13 cellular contexts compared by ENCODE assay signal in the genomic region with DNA sequence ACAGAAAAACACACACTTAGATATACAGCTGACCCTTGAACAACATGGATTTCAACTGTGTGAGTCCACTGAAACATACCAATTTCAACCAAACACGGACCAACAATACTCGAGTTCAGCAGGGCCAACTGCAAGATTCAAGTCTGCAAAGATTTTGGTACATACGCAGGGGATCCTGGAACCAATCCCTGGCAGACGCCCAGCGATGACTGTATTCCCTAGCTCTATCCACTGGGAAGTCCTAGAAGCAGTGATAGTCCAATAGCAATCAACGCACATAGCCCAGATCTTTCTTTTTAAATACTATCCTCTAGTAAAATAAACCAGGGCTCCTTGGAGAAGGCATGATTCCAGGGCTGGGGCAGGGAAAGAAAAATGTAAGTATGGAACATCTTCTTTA. TPM values are rescaled to one million over a fixed set of nuclear protein-coding genes. Genes with fewer than 3 reads are reported as not detected.
A peak's percentile ranks its signal among the peaks of the same experiment; 100 is the strongest.
DNase-seq lines count a peak whose midpoint lies in the region; ATAC-seq and TF ChIP-seq lines count a peak whose summit lies in the region.
"Had no signal": no experiment of that assay in that cellular context is flagged by ENCODE, and none has a peak within 500 bp of the region (broad histone marks: within the 10 kb centered on the region; RNA-seq: fewer than 3 reads in every experiment).

No MANE protein-coding gene starts in this region.

- H3K4me3 ChIP-seq in osteoblast (ENCODE audit: insufficient read depth, low read length) (no peak overlapping the region), aorta (ENCODE audit: low read length in 2 of 2) (no peak overlapping the region)
- H3K4me3 ChIP-seq: K562 had no signal

- H3K36me3 ChIP-seq in osteoblast (ENCODE audit: insufficient read depth, low read length) = peaks cover 21% of the 10 kb centered on the region
- H3K36me3 ChIP-seq in aorta (ENCODE audit: control insufficient read depth in 1 of 2, insufficient read depth in 2 of 2, low read length in 1 of 2) = peaks cover 4% of the 10 kb centered on the region in 2 donors

- H3K4me1 ChIP-seq in osteoblast (ENCODE audit: insufficient read depth, low read length) (no peaks in the 10 kb centered on the region), aorta (ENCODE audit: control insufficient read depth in 1 of 2, insufficient read depth in 2 of 2, low read length in 2 of 2) (peaks cover 0 to 8% of the 10 kb centered on the region in 2 donors)

- H3K9me3 ChIP-seq in osteoblast (ENCODE audit: low read depth, low read length) (no peaks in the 10 kb centered on the region), aorta (ENCODE audit: control insufficient read depth, low read length) (no peaks in the 10 kb centered on the region)

- H3K27ac ChIP-seq in osteoblast (ENCODE audit: low read depth, low read length) (no peak overlapping the region), aorta (ENCODE audit: low read depth in 1 of 2, low read length in 2 of 2) (no peak overlapping the region)

- WGBS in aorta, 2 donors = 50 to 60% methylated on average over 6 of the region's 6 CpGs

- no peak overlapping the region for H2AFZ ChIP-seq in osteoblast (ENCODE audit: low read length)

- TF ChIP-seq CTCF in osteoblast (IDR thresholded peaks at IDR 0.05; ENCODE audit: extremely low read depth, low read depth, low read length) = no peak

- peak; percentile 80 for DNase-seq in Right ventricle myocardium inferior (ENCODE audit: missing footprints)
- no peak for DNase-seq in cardiac septum (ENCODE audit: low spot score)
- DNase-seq in Right ventricle myocardium superior = peak; percentile 83
- peak; percentile 22 for DNase-seq in osteoblast (ENCODE audit: insufficient read length, low spot score, missing footprints)
- peak; percentile 68 to 89 for DNase-seq in aorta
- no peak for DNase-seq in NCI-H146 treated with DMSO at 0.1 percent for 48 hours (lab: John Stamatoyannopoulos, UW; ENCODE audit: unreplicated experiment)
- no peak for DNase-seq in central memory CD4-positive, alpha-beta T cell
- no peak for DNase-seq in NCI-H2029 (lab: John Stamatoyannopoulos, UW)
- DNase-seq: DMS79, GOT3, NCI-H1092, NCI-H1694 had no signal

- no peaks in the 10 kb centered on the region for H3K79me2 ChIP-seq in osteoblast (ENCODE audit: insufficient read depth, low read length)

- H4K20me1 ChIP-seq in osteoblast (ENCODE audit: insufficient read depth, low read length) = no peaks in the 10 kb centered on the region

- no peaks in the 10 kb centered on the region for H3K27me3 ChIP-seq in osteoblast (ENCODE audit: insufficient read depth, low read length)
- no peaks in the 10 kb centered on the region for H3K27me3 ChIP-seq in aorta (ENCODE audit: control insufficient read depth in 1 of 2, insufficient read depth in 2 of 2, low read length in 1 of 2)

- peak; percentile 46 for ATAC-seq in Right ventricle myocardium inferior
- no peak for ATAC-seq in Right ventricle myocardium superior (ENCODE audit: poor library complexity)
- peak; percentile 49 for ATAC-seq in aorta (ENCODE audit: low FRiP score)
- ATAC-seq: K562 had no signal

- no peak overlapping the region for H3K4me2 ChIP-seq in osteoblast (ENCODE audit: insufficient read depth, low read length)

- intact Hi-C loops in Right ventricle myocardium inferior (cut with DNase I) = no loop called here
- intact Hi-C loops in cardiac septum (cut with DNase I) = no loop called here
- intact Hi-C loops in Right ventricle myocardium superior (cut with DNase I) = no loop called here
- intact Hi-C loops in aorta (cut with DNase I) = no loop called here

RNA-seq across cellular contexts. Expression of a gene that starts 9.0 kb away (rescaled TPM):
- total RNA-seq in Right ventricle myocardium inferior (12.7 TPM), cardiac septum (17.3 TPM), Right ventricle myocardium superior (12.9 TPM), osteoblast (11.9 and 12.4 TPM in 2 replicates), aorta (10 to 100 TPM; 22.9 to 28.7 TPM)
- polyA plus RNA-seq in aorta = 10 to 100 TPM; 20.9 to 23.3 TPM

RNA-seq across cellular contexts. Expression of a gene that starts 40.2 kb away (rescaled TPM):
- total RNA-seq in Right ventricle myocardium inferior = 0.11 TPM
- 0.05 TPM for total RNA-seq in cardiac septum
- total RNA-seq in Right ventricle myocardium superior = 0.19 TPM
- 1.8 and 2.1 TPM in 2 replicates for total RNA-seq in osteoblast
- under 1 TPM; 0.23 to 0.60 TPM for total RNA-seq in aorta
- under 1 TPM; 0.13 TPM for polyA plus RNA-seq in aorta

Comparison
In these comparisons a context has a peak if more than half of its experiments do, and no peak if none do; other contexts are left out.
1. DNase-seq: peak in Right ventricle myocardium inferior (single experiment), Right ventricle myocardium superior (single experiment), osteoblast (single experiment) and aorta (2 of 2); none in cardiac septum (single experiment), NCI-H146 treated with DMSO at 0.1 percent for 48 hours (single experiment), central memory CD4-positive, alpha-beta T cell (single experiment) and NCI-H2029 (single experiment).